26 cellular contexts compared by ENCODE assay signal in the genomic region with DNA sequence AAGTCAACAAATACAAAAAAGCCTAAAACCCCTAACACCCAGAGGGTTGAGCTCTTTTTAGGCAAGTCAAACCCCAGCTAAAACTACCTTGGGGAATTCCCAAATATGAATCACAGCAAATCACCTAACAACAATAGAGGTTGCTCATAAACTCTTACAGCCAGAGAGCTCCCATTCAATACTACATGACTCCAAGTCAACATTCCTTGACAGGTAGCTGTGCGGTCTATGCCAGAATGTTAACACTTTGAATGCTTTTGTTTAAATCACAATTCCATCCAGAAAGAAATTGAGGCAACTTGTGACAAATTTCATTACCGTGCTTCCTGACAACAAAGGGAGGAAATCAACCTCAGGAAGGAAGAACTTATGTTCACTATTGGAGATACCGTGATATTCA. TPM values are rescaled to one million over a fixed set of nuclear protein-coding genes. Genes with fewer than 3 reads are reported as not detected.
DNase-seq lines count a peak whose midpoint lies in the region; ATAC-seq, FAIRE-seq and TF ChIP-seq lines count a peak whose summit lies in the region.
"Had no signal": no experiment of that assay in that cellular context is flagged by ENCODE, and none has a peak within 500 bp of the region (broad histone marks: within the 10 kb centered on the region; RNA-seq: fewer than 3 reads in every experiment).

No MANE protein-coding gene starts in this region.

- H3K4me3 ChIP-seq in SJSA1, result no peak overlapping the region
- H3K4me3 ChIP-seq in WERI-Rb-1 (ENCODE audit: low read depth, low read length), result no peak overlapping the region
- H3K4me3 ChIP-seq: lower lobe of right lung, ovary, right atrium auricular region, SK-N-MC had no signal

- H3K27me3 ChIP-seq in SJSA1 (replicated peaks), result no peaks in the 10 kb centered on the region
- H3K27me3 ChIP-seq in WERI-Rb-1 (ENCODE audit: insufficient read depth, low read depth, severe bottlenecking), result no peaks in the 10 kb centered on the region
- H3K27me3 ChIP-seq: ovary, right atrium auricular region had no signal

- H3K36me3 ChIP-seq in SJSA1 (no peaks in the 10 kb centered on the region), WERI-Rb-1 (no peaks in the 10 kb centered on the region)
- H3K36me3 ChIP-seq: lower lobe of right lung, ovary, right atrium auricular region had no signal

- H3K27ac ChIP-seq in SJSA1 (peak overlapping the region; percentile 6; the same call in 1 of the 2 replicates), epithelial cell of prostate (no peak overlapping the region), WERI-Rb-1 (no peak overlapping the region)
- H3K27ac ChIP-seq: lower lobe of right lung, ovary, right atrium auricular region, SK-N-MC had no signal

- ATAC-seq in HG03432 (IDR thresholded peaks at IDR 0.05; ENCODE audit: unreplicated experiment) (no peak), GM21717 (IDR thresholded peaks at IDR 0.05; ENCODE audit: unreplicated experiment) (no peak)
- ATAC-seq: lower lobe of right lung had no signal

- H3K9me3 ChIP-seq in SJSA1 (replicated peaks), result no peaks in the 10 kb centered on the region
- H3K9me3 ChIP-seq in WERI-Rb-1 (ENCODE audit: severe bottlenecking), result no peaks in the 10 kb centered on the region
- H3K9me3 ChIP-seq: lower lobe of right lung, ovary, right atrium auricular region had no signal

- FAIRE-seq in HTR-8/SVneo (lab: Jason Lieb, UNC), result peak; percentile 9
- FAIRE-seq: GM18507 had no signal

- DNase-seq in HTR-8/SVneo (ENCODE audit: insufficient read length, low spot score), result no peak
- peak in 1 of 2 experiments; percentile 52 for DNase-seq in SJSA1 (ENCODE audit: low read depth in 1 of 2, low spot score in 2 of 2)
- peak; percentile 60 for DNase-seq in epithelial cell of prostate (ENCODE audit: low read depth, low spot score)
- peak; percentile 83 for DNase-seq in renal cortical epithelial cell (ENCODE audit: low read depth)
- DNase-seq in WERI-Rb-1, result no peak
- no peak for DNase-seq in NCI-H345 (lab: John Stamatoyannopoulos, UW)
- DNase-seq: activated gamma-delta T cell; activated naive CD8-positive, alpha-beta T cell treated with anti-CD3 and anti-CD28 coated beads, Interleukin-2, amount 10 ng/mL, durations not matched to agents 7 days and 5 days; activated T-cell treated with anti-CD3 and anti-CD28 coated beads, Interleukin-2, amount 50 U/mL, for 1 hour; cerebellar nuclear complex; DMS79; islet precursor cell; lower lobe of right lung; NCI-H1092 treated with DMSO at 0.1 percent for 48 hours; NCI-H1930; NCI-H69; nephron progenitor cell; ovary; RPMI8226; stimulated activated CD4-positive, alpha-beta T cell treated with anti-CD3 and anti-CD28 coated beads, Interleukin-2, amount 100 ng/mL, for 48 hours; substantia nigra had no signal

- peaks cover 29% of the 10 kb centered on the region for H3K4me1 ChIP-seq in SJSA1 (replicated peaks)

- TF ChIP-seq CTCF in WERI-Rb-1 (IDR thresholded peaks at IDR 0.05; ENCODE audit: low read depth, low read length), result no peak

RNA-seq across cellular contexts. Expression of a gene that starts 7.5 kb away (rescaled TPM):
- 26.8 and 27.8 TPM in 2 replicates for total RNA-seq in SJSA1 (2014; rRNA removed; shearing (Covaris generic))
- 42.9 and 48.0 TPM in 2 replicates for total RNA-seq in renal cortical epithelial cell

Comparison
In these comparisons a context has a peak if more than half of its experiments do, and no peak if none do; other contexts are left out.
1. DNase-seq: peak in epithelial cell of prostate (single experiment) and renal cortical epithelial cell (single experiment); none in HTR-8/SVneo (single experiment), WERI-Rb-1 (single experiment) and NCI-H345 (single experiment).